ENCODE assay signal across 15 cellular contexts in the genomic region with DNA sequence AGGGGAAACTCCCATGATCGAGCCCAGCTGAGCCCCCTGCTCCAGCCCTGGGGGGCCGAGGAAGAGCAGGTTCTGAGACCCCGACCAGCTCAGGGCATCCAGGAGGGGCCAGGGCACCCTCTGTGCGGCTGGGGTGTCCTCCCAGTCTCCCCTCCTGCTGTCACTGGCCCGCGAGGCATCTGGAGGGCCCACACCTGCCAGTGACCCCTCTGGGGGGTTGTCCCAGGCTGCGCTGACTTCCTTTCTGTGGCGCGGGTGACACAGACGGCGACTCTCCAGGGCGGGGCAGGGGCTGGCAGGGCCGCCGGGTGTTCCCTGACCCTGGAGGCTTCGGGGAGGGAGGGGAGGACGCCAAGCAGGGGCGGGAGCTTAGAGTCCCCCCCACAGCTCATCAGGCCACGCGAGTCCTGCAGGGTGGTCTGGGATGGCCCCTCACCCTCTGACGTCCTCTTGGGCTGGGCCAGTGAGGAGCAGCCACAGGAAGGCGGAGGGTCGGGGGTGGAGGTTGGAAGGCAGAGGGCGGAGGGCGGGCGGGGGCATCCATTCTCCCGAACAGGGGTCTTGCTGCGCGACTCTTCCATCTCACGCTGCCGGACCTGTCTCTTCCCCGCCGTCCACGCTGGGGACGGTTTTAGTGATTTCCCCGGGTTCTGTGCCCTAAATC. TPM values are rescaled to one million over a fixed set of nuclear protein-coding genes. Genes with fewer than 3 reads are reported as not detected.
DNase-seq lines count a peak whose midpoint lies in the region; ATAC-seq and TF ChIP-seq lines count a peak whose summit lies in the region.
"Had no signal": no experiment of that assay in that cellular context is flagged by ENCODE, and none has a peak within 500 bp of the region (broad histone marks: within the 10 kb centered on the region; RNA-seq: fewer than 3 reads in every experiment).

No MANE protein-coding gene starts in this region.

- H3K27me3 ChIP-seq in DOHH2 (ENCODE audit: control insufficient read depth, low read length), result peaks cover 3% of the 10 kb centered on the region; the same call in 1 of the 2 replicates

- no peak overlapping the region for H3K27ac ChIP-seq in DOHH2 (ENCODE audit: low read depth, low read length)

- H3K4me3 ChIP-seq in DOHH2 (ENCODE audit: low read length), result no peak overlapping the region

- DNase-seq in memory B cell (ENCODE audit: low spot score in 2 of 2) (no peak), GDM1 (lab: John Stamatoyannopoulos, UW) (no peak), A172 (ENCODE audit: low spot score) (no peak), mesenteric fat pad (ENCODE audit: low spot score) (no peak), NCI-H345 treated with DMSO at 0.1 percent for 48 hours (lab: John Stamatoyannopoulos, UW; ENCODE audit: unreplicated experiment) (no peak)
- DNase-seq: activated CD4-positive, alpha-beta T cell treated with anti-CD3 and anti-CD28 coated beads for 48 hours; AML-193; DMS153; endodermal cell; HFFc6; NCI-H1105 treated with DMSO at 0.1 percent for 48 hours; NCI-H2171 treated with DMSO at 0.1 percent for 48 hours had no signal

- H4K20me1 ChIP-seq in DOHH2 (ENCODE audit: control insufficient read depth, insufficient read depth, low read depth, low read length), result no peaks in the 10 kb centered on the region

- H3F3A ChIP-seq in DOHH2 (ENCODE audit: control insufficient read depth, insufficient read depth), result peaks cover 3% of the 10 kb centered on the region; the same call in 1 of the 2 replicates

- H3K4me1 ChIP-seq in DOHH2 (ENCODE audit: control insufficient read depth, low read length), result peaks cover 44% of the 10 kb centered on the region

- no peak overlapping the region for H3K27ac Mint-ChIP-seq in memory B cell
- H3K27ac Mint-ChIP-seq: endodermal cell, HFFc6 had no signal

- no peaks in the 10 kb centered on the region for H3K79me2 ChIP-seq in DOHH2 (ENCODE audit: control insufficient read depth, low read length)

- H3K36me3 ChIP-seq in DOHH2 (ENCODE audit: control insufficient read depth, low read length), result no peaks in the 10 kb centered on the region

- TF ChIP-seq CTCF in DOHH2 (IDR thresholded peaks at IDR 0.05; ENCODE audit: low read depth, low read length, poor library complexity, severe bottlenecking), result no peak

- peak overlapping the region; percentile 5; the same call in 1 of the 2 replicates for H3K4me2 ChIP-seq in DOHH2 (ENCODE audit: low read length)

- H3K9me2 ChIP-seq in DOHH2 (replicated peaks; ENCODE audit: control insufficient read depth, low read length), result no peaks in the 10 kb centered on the region

- peak overlapping the region; percentile 21 for H3K4me3 Mint-ChIP-seq in memory B cell
- H3K4me3 Mint-ChIP-seq: endodermal cell, HFFc6 had no signal

- peaks cover 43% of the 10 kb centered on the region for H3K4me1 Mint-ChIP-seq in memory B cell
- H3K4me1 Mint-ChIP-seq: endodermal cell had no signal

- no peaks in the 10 kb centered on the region for H3K9me3 Mint-ChIP-seq in memory B cell

- peak; percentile 56 for ATAC-seq in GM18907 (IDR thresholded peaks at IDR 0.05; ENCODE audit: unreplicated experiment)
- ATAC-seq in HG03175 (IDR thresholded peaks at IDR 0.05; ENCODE audit: unreplicated experiment), result peak; percentile 30
- ATAC-seq in memory B cell (ENCODE audit: low read depth), result peak; percentile 70

- H3K27me3 Mint-ChIP-seq in memory B cell, result no peaks in the 10 kb centered on the region

- peaks cover 12% of the 10 kb centered on the region; the same call in 1 of the 2 replicates for H3K9me3 ChIP-seq in DOHH2 (ENCODE audit: control insufficient read depth, insufficient read depth, low read length)

- no peaks in the 10 kb centered on the region for H3K36me3 Mint-ChIP-seq in memory B cell

RNA-seq across cellular contexts. Expression of gene FBRSL1, which starts 38.6 kb away (rescaled TPM):
- total RNA-seq in A172 (2014; rRNA removed; shearing (Covaris generic)), result 12.6 and 22.5 TPM in 2 replicates
- 30.5 TPM for total RNA-seq in mesenteric fat pad
